In the genomic region with DNA sequence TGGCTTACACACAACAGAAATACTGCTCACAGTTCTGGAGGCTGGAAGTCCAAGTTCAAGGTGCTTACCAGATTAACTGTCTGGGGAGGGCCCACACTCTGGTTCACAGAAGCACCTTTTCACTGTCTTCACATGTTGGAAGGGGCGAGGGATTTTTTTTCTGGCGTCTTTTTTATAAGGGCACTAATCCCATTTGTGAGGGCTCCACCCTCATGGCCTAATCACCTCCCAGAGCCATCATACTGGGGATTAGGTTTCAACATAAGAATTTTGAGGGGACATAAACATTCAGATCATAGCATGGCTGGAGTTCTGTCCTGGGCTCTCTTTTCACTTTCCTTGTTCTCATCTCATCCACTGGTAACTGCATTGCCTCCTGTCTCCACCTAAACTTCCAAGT, we compare ENCODE assay signal across 1 cellular context.
TF ChIP-seq lines count a peak whose summit lies in the region.

No MANE protein-coding gene starts in this region.

TF ChIP-seq in GM23338, 12 proteins besides CTCF, POLR2A, EP300 and RAD21 (continued from another document):
- TF ChIP-seq, protein P1, sequence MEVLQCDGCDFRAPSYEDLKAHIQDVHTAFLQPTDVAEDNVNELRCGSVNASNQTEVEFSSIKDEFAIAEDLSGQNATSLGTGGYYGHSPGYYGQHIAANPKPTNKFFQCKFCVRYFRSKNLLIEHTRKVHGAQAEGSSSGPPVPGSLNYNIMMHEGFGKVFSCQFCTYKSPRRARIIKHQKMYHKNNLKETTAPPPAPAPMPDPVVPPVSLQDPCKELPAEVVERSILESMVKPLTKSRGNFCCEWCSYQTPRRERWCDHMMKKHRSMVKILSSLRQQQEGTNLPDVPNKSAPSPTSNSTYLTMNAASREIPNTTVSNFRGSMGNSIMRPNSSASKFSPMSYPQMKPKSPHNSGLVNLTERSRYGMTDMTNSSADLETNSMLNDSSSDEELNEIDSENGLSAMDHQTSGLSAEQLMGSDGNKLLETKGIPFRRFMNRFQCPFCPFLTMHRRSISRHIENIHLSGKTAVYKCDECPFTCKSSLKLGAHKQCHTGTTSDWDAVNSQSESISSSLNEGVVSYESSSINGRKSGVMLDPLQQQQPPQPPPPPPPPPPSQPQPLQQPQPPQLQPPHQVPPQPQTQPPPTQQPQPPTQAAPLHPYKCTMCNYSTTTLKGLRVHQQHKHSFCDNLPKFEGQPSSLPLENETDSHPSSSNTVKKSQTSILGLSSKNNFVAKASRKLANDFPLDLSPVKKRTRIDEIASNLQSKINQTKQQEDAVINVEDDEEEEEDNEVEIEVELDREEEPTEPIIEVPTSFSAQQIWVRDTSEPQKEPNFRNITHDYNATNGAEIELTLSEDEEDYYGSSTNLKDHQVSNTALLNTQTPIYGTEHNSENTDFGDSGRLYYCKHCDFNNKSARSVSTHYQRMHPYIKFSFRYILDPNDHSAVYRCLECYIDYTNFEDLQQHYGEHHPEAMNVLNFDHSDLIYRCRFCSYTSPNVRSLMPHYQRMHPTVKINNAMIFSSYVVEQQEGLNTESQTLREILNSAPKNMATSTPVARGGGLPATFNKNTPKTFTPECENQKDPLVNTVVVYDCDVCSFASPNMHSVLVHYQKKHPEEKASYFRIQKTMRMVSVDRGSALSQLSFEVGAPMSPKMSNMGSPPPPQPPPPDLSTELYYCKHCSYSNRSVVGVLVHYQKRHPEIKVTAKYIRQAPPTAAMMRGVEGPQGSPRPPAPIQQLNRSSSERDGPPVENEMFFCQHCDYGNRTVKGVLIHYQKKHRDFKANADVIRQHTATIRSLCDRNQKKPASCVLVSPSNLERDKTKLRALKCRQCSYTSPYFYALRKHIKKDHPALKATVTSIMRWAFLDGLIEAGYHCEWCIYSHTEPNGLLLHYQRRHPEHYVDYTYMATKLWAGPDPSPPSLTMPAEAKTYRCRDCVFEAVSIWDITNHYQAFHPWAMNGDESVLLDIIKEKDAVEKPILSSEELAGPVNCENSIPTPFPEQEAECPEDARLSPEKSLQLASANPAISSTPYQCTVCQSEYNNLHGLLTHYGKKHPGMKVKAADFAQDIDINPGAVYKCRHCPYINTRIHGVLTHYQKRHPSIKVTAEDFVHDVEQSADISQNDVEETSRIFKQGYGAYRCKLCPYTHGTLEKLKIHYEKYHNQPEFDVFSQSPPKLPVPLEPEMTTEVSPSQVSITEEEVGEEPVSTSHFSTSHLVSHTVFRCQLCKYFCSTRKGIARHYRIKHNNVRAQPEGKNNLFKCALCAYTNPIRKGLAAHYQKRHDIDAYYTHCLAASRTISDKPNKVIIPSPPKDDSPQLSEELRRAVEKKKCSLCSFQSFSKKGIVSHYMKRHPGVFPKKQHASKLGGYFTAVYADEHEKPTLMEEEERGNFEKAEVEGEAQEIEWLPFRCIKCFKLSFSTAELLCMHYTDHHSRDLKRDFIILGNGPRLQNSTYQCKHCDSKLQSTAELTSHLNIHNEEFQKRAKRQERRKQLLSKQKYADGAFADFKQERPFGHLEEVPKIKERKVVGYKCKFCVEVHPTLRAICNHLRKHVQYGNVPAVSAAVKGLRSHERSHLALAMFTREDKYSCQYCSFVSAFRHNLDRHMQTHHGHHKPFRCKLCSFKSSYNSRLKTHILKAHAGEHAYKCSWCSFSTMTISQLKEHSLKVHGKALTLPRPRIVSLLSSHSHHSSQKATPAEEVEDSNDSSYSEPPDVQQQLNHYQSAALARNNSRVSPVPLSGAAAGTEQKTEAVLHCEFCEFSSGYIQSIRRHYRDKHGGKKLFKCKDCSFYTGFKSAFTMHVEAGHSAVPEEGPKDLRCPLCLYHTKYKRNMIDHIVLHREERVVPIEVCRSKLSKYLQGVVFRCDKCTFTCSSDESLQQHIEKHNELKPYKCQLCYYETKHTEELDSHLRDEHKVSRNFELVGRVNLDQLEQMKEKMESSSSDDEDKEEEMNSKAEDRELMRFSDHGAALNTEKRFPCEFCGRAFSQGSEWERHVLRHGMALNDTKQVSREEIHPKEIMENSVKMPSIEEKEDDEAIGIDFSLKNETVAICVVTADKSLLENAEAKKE (CRISPR knock-in tag; IDR thresholded peaks at IDR 0.05): no peak
- TF ChIP-seq EZH2 (IDR thresholded peaks at IDR 0.05; ENCODE audit: low read depth, unreplicated experiment): no peak
